ENCODE assay signal across 10 cellular contexts in the genomic region with DNA sequence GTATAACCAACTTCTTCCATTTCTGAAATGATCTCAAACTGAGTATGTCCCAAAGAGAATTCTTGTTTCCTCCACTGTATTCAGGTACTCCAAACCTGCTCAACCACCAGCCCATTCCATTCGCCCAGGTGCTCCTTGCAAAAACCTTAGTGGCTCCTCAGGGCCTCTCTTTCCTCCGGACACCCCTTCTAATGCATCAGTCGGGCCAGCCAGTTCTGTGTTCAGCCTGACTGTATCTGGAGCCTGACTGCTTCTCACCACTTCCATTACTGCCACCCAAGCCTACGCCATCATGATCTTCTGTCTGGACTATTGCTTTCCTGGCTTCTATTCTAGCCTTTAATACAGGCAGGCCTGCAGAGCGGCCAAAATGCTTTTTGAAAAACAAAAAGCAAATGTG. TPM values are rescaled to one million over a fixed set of nuclear protein-coding genes. Genes with fewer than 3 reads are reported as not detected.
DNase-seq lines count a peak whose midpoint lies in the region; ATAC-seq and TF ChIP-seq lines count a peak whose summit lies in the region.
"Had no signal": no experiment of that assay in that cellular context is flagged by ENCODE, and none has a peak within 500 bp of the region (broad histone marks: within the 10 kb centered on the region; RNA-seq: fewer than 3 reads in every experiment).

No MANE protein-coding gene starts in this region.

- peak overlapping the region; percentile 95 for H3K27ac Mint-ChIP-seq in activated CD4-positive, alpha-beta T cell treated with anti-CD3 and anti-CD28 coated beads, Interleukin-2, amount 10 ng/mL, durations not matched to agents 7 days and 5 days
- H3K27ac Mint-ChIP-seq in WTC11 = peak overlapping the region; percentile 9; the same call in 1 of the 2 replicates
- peak overlapping the region; percentile 96 for H3K27ac Mint-ChIP-seq in stimulated activated naive B cell treated with anti-CD40 and anti-IgM and Interleukin-4, amounts not matched to agents 10 μg/mL and 1 μg/mL and 100 μg/mL, for 72 hours

- DNase-seq in activated CD4-positive, alpha-beta T cell treated with anti-CD3 and anti-CD28 coated beads, Interleukin-2, amount 10 ng/mL, durations not matched to agents 7 days and 5 days = no peak
- no peak for DNase-seq in activated CD4-positive, alpha-beta T cell treated with anti-CD3 and anti-CD28 coated beads, Interleukin-2, amount 50 U/mL, for 4 hours
- DNase-seq in WTC11 (ENCODE audit: low spot score) = no peak
- DNase-seq in epithelial cell of prostate (ENCODE audit: low read depth, low spot score) = no peak
- DNase-seq in stimulated activated naive B cell treated with anti-CD40 and anti-IgM and Interleukin-4, amounts not matched to agents 10 μg/mL and 1 μg/mL and 100 μg/mL, for 72 hours = no peak
- DNase-seq in T-helper 9 cell = no peak
- DNase-seq: ACHN had no signal

- peak overlapping the region; percentile 80 for H3K27ac ChIP-seq in epithelial cell of prostate
- H3K27ac ChIP-seq: KMS-11 had no signal

- TF ChIP-seq CTCF in WTC11 (IDR thresholded peaks at IDR 0.05) = no peak

- CTCF ChIA-PET in activated CD4-positive, alpha-beta T cell treated with anti-CD3 and anti-CD28 coated beads, Interleukin-2, amount 10 ng/mL, durations not matched to agents 7 days and 5 days (lab: Charles Lee) = interaction anchor here (1.1 to 1.2 kb wide), 2 partner anchors 21 to 52 kb away, joined by 3 read pairs; no protein-coding TSS in a partner anchor
- CTCF ChIA-PET in WTC11 (lab: Charles Lee) = interaction anchor here (0.7 to 2.2 kb wide), 3 partner anchors 54 to 110 kb away, joined by 3 to 7 read pairs (median 5); partner anchors contain the start of gene CAB39L

- no peaks in the 10 kb centered on the region for H3K9me3 Mint-ChIP-seq in activated CD4-positive, alpha-beta T cell treated with anti-CD3 and anti-CD28 coated beads, Interleukin-2, amount 10 ng/mL, durations not matched to agents 7 days and 5 days
- H3K9me3 Mint-ChIP-seq in WTC11 = no peaks in the 10 kb centered on the region
- no peaks in the 10 kb centered on the region for H3K9me3 Mint-ChIP-seq in stimulated activated naive B cell treated with anti-CD40 and anti-IgM and Interleukin-4, amounts not matched to agents 10 μg/mL and 1 μg/mL and 100 μg/mL, for 72 hours

- H3K4me1 Mint-ChIP-seq in activated CD4-positive, alpha-beta T cell treated with anti-CD3 and anti-CD28 coated beads, Interleukin-2, amount 10 ng/mL, durations not matched to agents 7 days and 5 days = peaks cover 63% of the 10 kb centered on the region
- peaks cover 3% of the 10 kb centered on the region; the same call in 1 of the 2 replicates for H3K4me1 Mint-ChIP-seq in WTC11
- H3K4me1 Mint-ChIP-seq in stimulated activated naive B cell treated with anti-CD40 and anti-IgM and Interleukin-4, amounts not matched to agents 10 μg/mL and 1 μg/mL and 100 μg/mL, for 72 hours = peaks cover 32 to 55% of the 10 kb centered on the region in 2 donors

- peaks cover 50% of the 10 kb centered on the region for H3K36me3 Mint-ChIP-seq in activated CD4-positive, alpha-beta T cell treated with anti-CD3 and anti-CD28 coated beads, Interleukin-2, amount 10 ng/mL, durations not matched to agents 7 days and 5 days (ENCODE audit: low read depth)
- no peaks in the 10 kb centered on the region for H3K36me3 Mint-ChIP-seq in WTC11
- H3K36me3 Mint-ChIP-seq in stimulated activated naive B cell treated with anti-CD40 and anti-IgM and Interleukin-4, amounts not matched to agents 10 μg/mL and 1 μg/mL and 100 μg/mL, for 72 hours = peaks cover 22 to 30% of the 10 kb centered on the region in 2 donors

- H3K27me3 Mint-ChIP-seq in activated CD4-positive, alpha-beta T cell treated with anti-CD3 and anti-CD28 coated beads, Interleukin-2, amount 10 ng/mL, durations not matched to agents 7 days and 5 days = no peaks in the 10 kb centered on the region
- H3K27me3 Mint-ChIP-seq in WTC11 (ENCODE audit: low read depth) = no peaks in the 10 kb centered on the region
- no peaks in the 10 kb centered on the region for H3K27me3 Mint-ChIP-seq in stimulated activated naive B cell treated with anti-CD40 and anti-IgM and Interleukin-4, amounts not matched to agents 10 μg/mL and 1 μg/mL and 100 μg/mL, for 72 hours

- peak overlapping the region; percentile 82 for H3K4me3 Mint-ChIP-seq in activated CD4-positive, alpha-beta T cell treated with anti-CD3 and anti-CD28 coated beads, Interleukin-2, amount 10 ng/mL, durations not matched to agents 7 days and 5 days
- no peak overlapping the region; the same call in 1 of the 2 replicates for H3K4me3 Mint-ChIP-seq in WTC11
- H3K4me3 Mint-ChIP-seq in stimulated activated naive B cell treated with anti-CD40 and anti-IgM and Interleukin-4, amounts not matched to agents 10 μg/mL and 1 μg/mL and 100 μg/mL, for 72 hours = peak overlapping the region; percentile 30 to 97

- POLR2A ChIA-PET in activated CD4-positive, alpha-beta T cell treated with anti-CD3 and anti-CD28 coated beads, Interleukin-2, amount 10 ng/mL, durations not matched to agents 7 days and 5 days (lab: Charles Lee) = no interaction called here
- POLR2A ChIA-PET in WTC11 (lab: Charles Lee) = no interaction called here

- no peak for ATAC-seq in WTC11
- no peak for ATAC-seq in stimulated activated naive B cell treated with anti-CD40 and anti-IgM and Interleukin-4, amounts not matched to agents 10 μg/mL and 1 μg/mL and 100 μg/mL, for 72 hours (replicated peaks)
- no peak for ATAC-seq in GM19397 (IDR thresholded peaks at IDR 0.05; ENCODE audit: unreplicated experiment)
- no peak for ATAC-seq in GM21423 (IDR thresholded peaks at IDR 0.05; ENCODE audit: unreplicated experiment)

TF ChIP-seq in WTC11, 78 proteins besides CTCF, POLR2A, EP300 and RAD21 (continues in another document):
- TF ChIP-seq AR (CRISPR knock-in tag; IDR thresholded peaks at IDR 0.05) (no peak), SP1 (CRISPR knock-in tag; conservative IDR thresholded peaks at IDR 0.05) (no peak), CBFB (CRISPR knock-in tag; IDR thresholded peaks at IDR 0.05; ENCODE audit: low read depth) (no peak)
- TF ChIP-seq, protein P1, sequence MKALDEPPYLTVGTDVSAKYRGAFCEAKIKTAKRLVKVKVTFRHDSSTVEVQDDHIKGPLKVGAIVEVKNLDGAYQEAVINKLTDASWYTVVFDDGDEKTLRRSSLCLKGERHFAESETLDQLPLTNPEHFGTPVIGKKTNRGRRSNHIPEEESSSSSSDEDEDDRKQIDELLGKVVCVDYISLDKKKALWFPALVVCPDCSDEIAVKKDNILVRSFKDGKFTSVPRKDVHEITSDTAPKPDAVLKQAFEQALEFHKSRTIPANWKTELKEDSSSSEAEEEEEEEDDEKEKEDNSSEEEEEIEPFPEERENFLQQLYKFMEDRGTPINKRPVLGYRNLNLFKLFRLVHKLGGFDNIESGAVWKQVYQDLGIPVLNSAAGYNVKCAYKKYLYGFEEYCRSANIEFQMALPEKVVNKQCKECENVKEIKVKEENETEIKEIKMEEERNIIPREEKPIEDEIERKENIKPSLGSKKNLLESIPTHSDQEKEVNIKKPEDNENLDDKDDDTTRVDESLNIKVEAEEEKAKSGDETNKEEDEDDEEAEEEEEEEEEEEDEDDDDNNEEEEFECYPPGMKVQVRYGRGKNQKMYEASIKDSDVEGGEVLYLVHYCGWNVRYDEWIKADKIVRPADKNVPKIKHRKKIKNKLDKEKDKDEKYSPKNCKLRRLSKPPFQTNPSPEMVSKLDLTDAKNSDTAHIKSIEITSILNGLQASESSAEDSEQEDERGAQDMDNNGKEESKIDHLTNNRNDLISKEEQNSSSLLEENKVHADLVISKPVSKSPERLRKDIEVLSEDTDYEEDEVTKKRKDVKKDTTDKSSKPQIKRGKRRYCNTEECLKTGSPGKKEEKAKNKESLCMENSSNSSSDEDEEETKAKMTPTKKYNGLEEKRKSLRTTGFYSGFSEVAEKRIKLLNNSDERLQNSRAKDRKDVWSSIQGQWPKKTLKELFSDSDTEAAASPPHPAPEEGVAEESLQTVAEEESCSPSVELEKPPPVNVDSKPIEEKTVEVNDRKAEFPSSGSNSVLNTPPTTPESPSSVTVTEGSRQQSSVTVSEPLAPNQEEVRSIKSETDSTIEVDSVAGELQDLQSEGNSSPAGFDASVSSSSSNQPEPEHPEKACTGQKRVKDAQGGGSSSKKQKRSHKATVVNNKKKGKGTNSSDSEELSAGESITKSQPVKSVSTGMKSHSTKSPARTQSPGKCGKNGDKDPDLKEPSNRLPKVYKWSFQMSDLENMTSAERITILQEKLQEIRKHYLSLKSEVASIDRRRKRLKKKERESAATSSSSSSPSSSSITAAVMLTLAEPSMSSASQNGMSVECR (CRISPR knock-in tag; IDR thresholded peaks at IDR 0.05; ENCODE audit: borderline replicate concordance) = no peak

RNA-seq across cellular contexts. Expression of gene PHF11, which starts 1.5 kb away (rescaled TPM):
- total RNA-seq in activated CD4-positive, alpha-beta T cell treated with anti-CD3 and anti-CD28 coated beads, Interleukin-2, amount 10 ng/mL, durations not matched to agents 7 days and 5 days = 100 to 1,000 TPM; 130 to 144 TPM
- total RNA-seq in WTC11 (2021) = 9.3 to 11.9 TPM (median 10.8 TPM) in 3 replicates

RNA-seq across cellular contexts. Expression of gene SETDB2, which starts 53.2 kb away (rescaled TPM):
- 10 to 100 TPM; 15.6 to 18.7 TPM for total RNA-seq in activated CD4-positive, alpha-beta T cell treated with anti-CD3 and anti-CD28 coated beads, Interleukin-2, amount 10 ng/mL, durations not matched to agents 7 days and 5 days
- total RNA-seq in WTC11 (2021) = 5.4 to 5.9 TPM (median 5.9 TPM) in 3 replicates

RNA-seq across cellular contexts. Expression of gene CAB39L, which starts 53.4 kb away (rescaled TPM):
- total RNA-seq in activated CD4-positive, alpha-beta T cell treated with anti-CD3 and anti-CD28 coated beads, Interleukin-2, amount 10 ng/mL, durations not matched to agents 7 days and 5 days = 1 to 10 TPM; 3.1 to 3.5 TPM
- total RNA-seq in WTC11 (2021) = 3.3 to 4.6 TPM (median 4.2 TPM) in 3 replicates

Comparison
In these comparisons a context has a peak if more than half of its experiments do, and no peak if none do; other contexts are left out.
1. H3K27ac Mint-ChIP-seq: peak in every context shown above with its lines; median percentile 96 in stimulated activated naive B cell treated with anti-CD40 and anti-IgM and Interleukin-4, amounts not matched to agents 10 μg/mL and 1 μg/mL and 100 μg/mL, for 72 hours; 95 in activated CD4-positive, alpha-beta T cell treated with anti-CD3 and anti-CD28 coated beads, Interleukin-2, amount 10 ng/mL, durations not matched to agents 7 days and 5 days; 9 in WTC11.
2. RNA of gene PHF11, which starts 1.5 kb away (total RNA-seq): 130 to 144 TPM in activated CD4-positive, alpha-beta T cell treated with anti-CD3 and anti-CD28 coated beads, Interleukin-2, amount 10 ng/mL, durations not matched to agents 7 days and 5 days; 9.3 to 11.9 TPM in WTC11; every median in the first group is over 10 times any median in the second.